Comparison of ENCODE assay signal across 8 cellular contexts in genomic region chr5:173055722-173055982, GRCh38. TPM values are rescaled to one million over a fixed set of nuclear protein-coding genes. Genes with fewer than 3 reads are reported as not detected.
DNase-seq lines count a peak whose midpoint lies in the region; ATAC-seq and TF ChIP-seq lines count a peak whose summit lies in the region.

No MANE protein-coding gene starts in this region.

- DNase-seq in BE2C: no peak
- no peak for DNase-seq in WERI-Rb-1
- DNase-seq in hepatocyte (ENCODE audit: low spot score): no peak
- no peak for DNase-seq in GM19238 (ENCODE audit: insufficient read length, low spot score)
- no peak for DNase-seq in AG08395 (ENCODE audit: low spot score)

- TF ChIP-seq CTCF in BE2C (IDR thresholded peaks at IDR 0.05; ENCODE audit: low read depth, low read length): no peak
- TF ChIP-seq CTCF in WERI-Rb-1 (IDR thresholded peaks at IDR 0.05; ENCODE audit: low read depth, low read length): no peak
- TF ChIP-seq CTCF in hepatocyte (IDR thresholded peaks at IDR 0.05; ENCODE audit: poor library complexity): no peak

- peaks cover 3% of the 10 kb centered on the region for H4K20me1 ChIP-seq in hepatocyte (ENCODE audit: insufficient read depth, poor library complexity, severe bottlenecking)

- H2AFZ ChIP-seq in hepatocyte: peak overlapping the region; percentile 62

- peak overlapping the region; percentile 73 for H3K4me2 ChIP-seq in hepatocyte

- no peaks in the 10 kb centered on the region for H3K9me2 ChIP-seq in hepatocyte (replicated peaks; ENCODE audit: insufficient read depth)

- H3K27me3 ChIP-seq in BE2C (peaks cover 9% of the 10 kb centered on the region; the same call in 1 of the 2 replicates), WERI-Rb-1 (ENCODE audit: insufficient read depth, low read depth, severe bottlenecking) (no peaks in the 10 kb centered on the region), hepatocyte (no peaks in the 10 kb centered on the region), stomach smooth muscle (ENCODE audit: control insufficient read depth in 1 of 2, insufficient read depth in 2 of 2, low read length in 2 of 2) (peaks cover 3 to 5% of the 10 kb centered on the region in 2 donors)

- H3K27ac ChIP-seq in WERI-Rb-1 (no peak overlapping the region), hepatocyte (peak overlapping the region; percentile 19), stomach smooth muscle (ENCODE audit: low read length) (no peak overlapping the region)

- ATAC-seq in GM21723 (IDR thresholded peaks at IDR 0.05; ENCODE audit: unreplicated experiment): peak; percentile 4
- no peak for ATAC-seq in GM18861 (IDR thresholded peaks at IDR 0.05; ENCODE audit: unreplicated experiment)

- no peaks in the 10 kb centered on the region for H3K36me3 ChIP-seq in BE2C
- H3K36me3 ChIP-seq in WERI-Rb-1: no peaks in the 10 kb centered on the region
- H3K36me3 ChIP-seq in hepatocyte (replicated peaks; ENCODE audit: insufficient read depth, low read depth): no peaks in the 10 kb centered on the region
- H3K36me3 ChIP-seq in stomach smooth muscle (ENCODE audit: control insufficient read depth in 2 of 2, insufficient read depth in 2 of 2, low read length in 2 of 2): no peaks in the 10 kb centered on the region

- H3K4me1 ChIP-seq in BE2C (no peaks in the 10 kb centered on the region), hepatocyte (ENCODE audit: insufficient read depth) (peaks cover 7% of the 10 kb centered on the region), stomach smooth muscle (ENCODE audit: control insufficient read depth, insufficient read depth, low read length) (peaks cover 9% of the 10 kb centered on the region)

- WGBS in hepatocyte (ENCODE audit: low lambda C conversion rate, missing lambda C conversion rate): 4% methylated on average over 11 of the region's 11 CpGs

- H3K9me3 ChIP-seq in BE2C (no peaks in the 10 kb centered on the region), WERI-Rb-1 (ENCODE audit: severe bottlenecking) (no peaks in the 10 kb centered on the region), hepatocyte (ENCODE audit: low read depth) (no peaks in the 10 kb centered on the region), stomach smooth muscle (ENCODE audit: control insufficient read depth in 2 of 2, low read length in 2 of 2) (no peaks in the 10 kb centered on the region)

- peak overlapping the region; percentile 81 for H3K4me3 ChIP-seq in BE2C (ENCODE audit: low read depth, low read length)
- peak overlapping the region; percentile 68 for H3K4me3 ChIP-seq in WERI-Rb-1 (ENCODE audit: low read depth, low read length)
- H3K4me3 ChIP-seq in hepatocyte: peak overlapping the region; percentile 33
- peak overlapping the region; percentile 95 to 98 for H3K4me3 ChIP-seq in stomach smooth muscle (ENCODE audit: low read length in 2 of 2)

- H3K9ac ChIP-seq in stomach smooth muscle (ENCODE audit: low read length in 2 of 2): peak overlapping the region; percentile 73 to 80

- peaks cover 27% of the 10 kb centered on the region for H3K79me2 ChIP-seq in hepatocyte

RNA-seq across cellular contexts. Expression of gene CREBRF, which starts 0.5 kb away (rescaled TPM):
- 1.9 TPM for polyA plus RNA-seq in BE2C (2012; ENCODE audit: insufficient read depth, insufficient read length, low read depth)
- 21.0 and 22.9 TPM in 2 replicates for total RNA-seq in hepatocyte
- polyA plus RNA-seq in hepatocyte: 14.7 and 17.8 TPM in 2 replicates

Comparison
In these comparisons a context has a peak if more than half of its experiments do, and no peak if none do; other contexts are left out.
1. H3K4me3 ChIP-seq: peak in every context shown above with its lines; median percentile 96 in stomach smooth muscle; 81 in BE2C; 68 in WERI-Rb-1; 33 in hepatocyte.